In genomic region chr5:54520940-54521339, GRCh38 we compare ENCODE assay signal across 10 cellular contexts. TPM values are rescaled to one million over a fixed set of nuclear protein-coding genes. Genes with fewer than 3 reads are reported as not detected.
DNase-seq lines count a peak whose midpoint lies in the region; ATAC-seq and TF ChIP-seq lines count a peak whose summit lies in the region.
"Had no signal": no experiment of that assay in that cellular context is flagged by ENCODE, and none has a peak within 500 bp of the region (broad histone marks: within the 10 kb centered on the region; RNA-seq: fewer than 3 reads in every experiment).

No MANE protein-coding gene starts in this region.

- H3K9ac ChIP-seq in SK-N-SH (no peak overlapping the region), subcutaneous abdominal adipose tissue (ENCODE audit: low read length in 5 of 5) (peak overlapping the region; percentile 77 to 93 (median 83))

- in situ Hi-C loops in astrocyte of the cerebellum (cut with HindIII; ENCODE audit: low sequenced_read_pairs): no loop called here

- H3K4me3 ChIP-seq in SK-N-SH (ENCODE audit: low read depth in 2 of 2, low read length in 1 of 2) (peak overlapping the region; percentile 23 to 93), astrocyte of the cerebellum (ENCODE audit: low read depth, low read length) (peak overlapping the region; percentile 53), left lung (peak overlapping the region; percentile 95 to 97), subcutaneous abdominal adipose tissue (ENCODE audit: low read depth in 1 of 5, low read length in 5 of 5) (peak overlapping the region; percentile 80 to 94 (median 91))

- intact Hi-C loops in left lung (cut with DNase I): no loop called here

- no peaks in the 10 kb centered on the region for H3K27me3 ChIP-seq in SK-N-SH (ENCODE audit: insufficient read depth)
- H3K27me3 ChIP-seq in left lung: no peaks in the 10 kb centered on the region
- H3K27me3 ChIP-seq in subcutaneous abdominal adipose tissue (ENCODE audit: control insufficient read depth in 5 of 5, insufficient read depth in 4 of 5, low read length in 5 of 5): no peaks in the 10 kb centered on the region

- H3K9me3 ChIP-seq in SK-N-SH: no peaks in the 10 kb centered on the region
- no peaks in the 10 kb centered on the region for H3K9me3 ChIP-seq in left lung
- H3K9me3 ChIP-seq in subcutaneous abdominal adipose tissue (ENCODE audit: control insufficient read depth in 5 of 5, low read length in 5 of 5): no peaks in the 10 kb centered on the region

- H3K4me1 ChIP-seq in SK-N-SH (ENCODE audit: control insufficient read depth in 1 of 2, insufficient read depth in 2 of 2, low read depth in 1 of 2, low read length in 1 of 2) (peaks cover 8 to 50% of the 10 kb centered on the region in 2 experiments; a peak in 3 of 4 replicates), left lung (peaks cover 44 to 72% of the 10 kb centered on the region in 2 donors), subcutaneous abdominal adipose tissue (ENCODE audit: control insufficient read depth in 5 of 5, insufficient read depth in 5 of 5, low read length in 5 of 5) (peaks cover 3 to 85% (median 78%) of the 10 kb centered on the region in 5 donors)

- no peak for TF ChIP-seq RAD21 in SK-N-SH (IDR thresholded peaks at IDR 0.05; ENCODE audit: low read length)

- no peak overlapping the region for H3K27ac ChIP-seq in SK-N-SH (ENCODE audit: low read depth in 2 of 2, low read length in 1 of 2)
- H3K27ac ChIP-seq in left lung: peak overlapping the region; percentile 74 to 97
- H3K27ac ChIP-seq in subcutaneous abdominal adipose tissue (ENCODE audit: low read depth, low read length): peak overlapping the region; percentile 85
- H3K27ac ChIP-seq: 22Rv1 had no signal

- no peaks in the 10 kb centered on the region for H3K9me2 ChIP-seq in SK-N-SH

- no peaks in the 10 kb centered on the region for H3F3A ChIP-seq in SK-N-SH (replicated peaks; ENCODE audit: insufficient read depth)

- WGBS in SK-N-SH (ENCODE audit: low lambda C conversion rate): 80% methylated on average over 2 of the region's 2 CpGs

- TF ChIP-seq CTCF in SK-N-SH (IDR thresholded peaks at IDR 0.05): no peak
- no peak for TF ChIP-seq CTCF in astrocyte of the cerebellum (IDR thresholded peaks at IDR 0.05; ENCODE audit: low read depth, low read length, missing control alignments)
- no peak for TF ChIP-seq CTCF in left lung (IDR thresholded peaks at IDR 0.05)

- H3K4me2 ChIP-seq in SK-N-SH: peak overlapping the region; percentile 88

- no peak overlapping the region for H2AFZ ChIP-seq in SK-N-SH (ENCODE audit: low read depth)

- no peaks in the 10 kb centered on the region for H4K20me1 ChIP-seq in SK-N-SH (ENCODE audit: insufficient read depth)

- DNase-seq in SK-N-SH (no peak), astrocyte of the cerebellum (ENCODE audit: low read depth) (no peak), left lung (no peak), SKM-1 treated with dmso at 0.1 percent for 144 hours (lab: John Stamatoyannopoulos, UW; ENCODE audit: unreplicated experiment) (no peak), islet precursor cell (no peak)
- DNase-seq: SHP77 treated with DMSO at 0.1 percent for 48 hours had no signal

- no peak for TF ChIP-seq EP300 in SK-N-SH (IDR thresholded peaks at IDR 0.05; ENCODE audit: borderline replicate concordance in 1 of 2, low read depth in 1 of 2, low read length in 1 of 2)

- POLR2A ChIA-PET in SK-N-SH (lab: Yijun Ruan, JAX): no interaction called here

- ATAC-seq in SK-N-SH treated with all-trans-retinoic acid at 6 μM for 48 hours: no peak
- no peak for ATAC-seq in left lung
- no peak for ATAC-seq in GM19397 (IDR thresholded peaks at IDR 0.05; ENCODE audit: unreplicated experiment)

- peaks cover 33% of the 10 kb centered on the region for H3K79me2 ChIP-seq in SK-N-SH (ENCODE audit: insufficient read depth)

- CTCF ChIA-PET in SK-N-SH (lab: Yijun Ruan, JAX): interaction anchor here (1.1 kb wide), 1 partner anchor 347 kb away, joined by 3 read pairs; no protein-coding TSS in a partner anchor

- peaks cover 6 to 8% of the 10 kb centered on the region in 2 experiments for H3K36me3 ChIP-seq in SK-N-SH (replicated peaks in 1 of 2; ENCODE audit: control insufficient read depth in 1 of 2, insufficient read depth in 2 of 2, low read length in 1 of 2)
- peaks cover 0 to 5% of the 10 kb centered on the region in 2 donors for H3K36me3 ChIP-seq in left lung
- H3K36me3 ChIP-seq in subcutaneous abdominal adipose tissue (ENCODE audit: control insufficient read depth in 5 of 5, insufficient read depth in 5 of 5, low read length in 5 of 5): peaks cover 0 to 4% (median 0%) of the 10 kb centered on the region in 5 donors

TF ChIP-seq in SK-N-SH, 30 proteins besides CTCF, POLR2A, EP300 and RAD21 (continues in another document):
- TF ChIP-seq ZBTB33 (IDR thresholded peaks at IDR 0.05; ENCODE audit: borderline replicate concordance, low read depth): no peak
- TF ChIP-seq FOXJ3 (CRISPR knock-in tag; IDR thresholded peaks at IDR 0.05): no peak
- TF ChIP-seq FOSL2 (IDR thresholded peaks at IDR 0.05; ENCODE audit: borderline replicate concordance, low read depth): no peak
- no peak for TF ChIP-seq POLR2AphosphoS5 (IDR thresholded peaks at IDR 0.05; ENCODE audit: low read depth, low read length)
- no peak for TF ChIP-seq GATA2 (CRISPR knock-in tag; IDR thresholded peaks at IDR 0.05)
- TF ChIP-seq SIN3A (IDR thresholded peaks at IDR 0.05; ENCODE audit: borderline replicate concordance, low read depth, low read length): no peak
- no peak for TF ChIP-seq RXRA (IDR thresholded peaks at IDR 0.05; ENCODE audit: borderline replicate concordance, low read depth)
- TF ChIP-seq RFX5 (IDR thresholded peaks at IDR 0.05; ENCODE audit: low read length): no peak
- no peak for TF ChIP-seq MXI1 (IDR thresholded peaks at IDR 0.05; ENCODE audit: low read depth, low read length)
- no peak for TF ChIP-seq USF2 (IDR thresholded peaks at IDR 0.05; ENCODE audit: borderline replicate concordance, low read depth, low read length)

TF ChIP-seq in SK-N-SH treated with all-trans-retinoic acid at 6 μM for 48 hours, 23 proteins besides CTCF, POLR2A, EP300 and RAD21 (continues in another document):
- no peak for TF ChIP-seq OSR1 (CRISPR knock-in tag; IDR thresholded peaks at IDR 0.05)
- no peak for TF ChIP-seq TCF4 (CRISPR knock-in tag; IDR thresholded peaks at IDR 0.05; ENCODE audit: borderline replicate concordance)
- TF ChIP-seq BACH2 (CRISPR knock-in tag; IDR thresholded peaks at IDR 0.05; ENCODE audit: borderline replicate concordance): no peak
- TF ChIP-seq PATZ1 (CRISPR knock-in tag; IDR thresholded peaks at IDR 0.05; ENCODE audit: borderline replicate concordance): no peak
- TF ChIP-seq ZNF8 (CRISPR knock-in tag; IDR thresholded peaks at IDR 0.05): no peak
- no peak for TF ChIP-seq ARNTL (CRISPR knock-in tag; IDR thresholded peaks at IDR 0.05; ENCODE audit: borderline replicate concordance, low read depth)
- no peak for TF ChIP-seq POU6F1 (CRISPR knock-in tag; IDR thresholded peaks at IDR 0.05; ENCODE audit: borderline replicate concordance, low read depth)
- no peak for TF ChIP-seq SNAI2 (CRISPR knock-in tag; IDR thresholded peaks at IDR 0.05)
- TF ChIP-seq TOX (CRISPR knock-in tag; IDR thresholded peaks at IDR 0.05; ENCODE audit: borderline replicate concordance): no peak
- no peak for TF ChIP-seq CREB5 (CRISPR knock-in tag; IDR thresholded peaks at IDR 0.05; ENCODE audit: low read depth)
- TF ChIP-seq CSDC2 (CRISPR knock-in tag; IDR thresholded peaks at IDR 0.05): no peak
- TF ChIP-seq ISL1 (CRISPR knock-in tag; IDR thresholded peaks at IDR 0.05): no peak
- TF ChIP-seq GLIS3 (CRISPR knock-in tag; IDR thresholded peaks at IDR 0.05): no peak
- no peak for TF ChIP-seq ZFP30 (CRISPR knock-in tag; IDR thresholded peaks at IDR 0.05)
- TF ChIP-seq ESRRG (CRISPR knock-in tag; IDR thresholded peaks at IDR 0.05): no peak

RNA-seq across cellular contexts. Expression of gene SNX18, which starts 3.4 kb away (rescaled TPM):
- polyA plus RNA-seq in SK-N-SH (2012; rRNA removed): 4.3 and 4.6 TPM in 2 replicates
- 3.4 and 3.9 TPM in 2 replicates for polyA plus RNA-seq in SK-N-SH (2012; cell fraction: cytosol; rRNA removed)
- polyA plus RNA-seq in SK-N-SH (2012; cell fraction: nucleus; rRNA removed): 3.2 and 4.2 TPM in 2 replicates
- 10 to 100 TPM; 32.2 to 39.2 TPM for total RNA-seq in left lung

Comparison
In these comparisons a context has a peak if more than half of its experiments do, and no peak if none do; other contexts are left out.
1. H3K27ac ChIP-seq: peak in left lung (2 of 2) and subcutaneous abdominal adipose tissue (single experiment); none in SK-N-SH (0 of 2).
2. Peak in every context shown above with its lines, with median percentiles within 50 percentile points of each other: H3K4me3 ChIP-seq.